In the genomic region with DNA sequence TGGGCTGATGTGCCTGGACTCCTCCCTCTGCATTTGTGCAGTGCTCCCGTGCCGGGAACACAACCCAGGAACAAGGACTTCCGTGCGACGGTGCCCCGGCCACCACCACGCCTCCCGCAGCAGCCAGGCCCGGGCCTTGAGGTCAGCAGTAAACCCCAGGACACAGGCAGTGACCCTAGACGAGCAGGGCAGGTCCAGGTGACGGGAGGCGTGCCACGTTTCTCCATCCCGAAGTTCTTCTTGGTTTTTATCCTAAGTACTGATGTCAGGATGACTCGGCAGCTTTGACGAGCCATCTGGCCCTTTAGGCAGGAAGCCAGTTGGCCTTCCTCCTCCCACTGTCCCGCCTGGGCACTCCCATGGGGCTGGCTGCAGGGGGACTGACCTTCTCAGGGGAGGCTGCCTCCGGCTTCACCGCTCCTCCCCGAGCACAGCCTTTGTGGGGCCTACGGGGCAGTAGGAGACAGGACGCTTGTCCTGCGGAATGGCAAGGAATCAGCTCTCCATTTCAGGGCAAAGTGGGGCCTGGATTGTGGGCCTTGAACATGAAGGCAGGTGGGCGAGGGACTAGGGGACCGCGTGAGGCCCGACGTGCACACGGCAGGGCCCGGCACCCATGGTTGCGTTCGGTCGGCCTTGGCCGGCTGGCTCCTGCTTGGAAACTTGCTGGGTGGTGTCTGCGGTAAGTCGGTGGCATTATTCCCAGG, we compare ENCODE assay signal across 13 cellular contexts.
DNase-seq lines count a peak whose midpoint lies in the region; ATAC-seq, FAIRE-seq and TF ChIP-seq lines count a peak whose summit lies in the region.
"Had no signal": no experiment of that assay in that cellular context is flagged by ENCODE, and none has a peak within 500 bp of the region (broad histone marks: within the 10 kb centered on the region; RNA-seq: fewer than 3 reads in every experiment).

No MANE protein-coding gene starts in this region.

- intact Hi-C loops in naive thymus-derived CD4-positive, alpha-beta T cell (cut with micrococcal nuclease) = no loop called here

- H3K4me1 Mint-ChIP-seq in HFFc6 (ENCODE audit: low read depth) (peaks cover 30% of the 10 kb centered on the region), astrocyte (ENCODE audit: low read depth, unreplicated experiment) (peaks cover 8% of the 10 kb centered on the region)
- H3K4me1 Mint-ChIP-seq in activated T-helper 17 cell treated with anti-CD3 and anti-CD28 coated beads, Interleukin-2, amount 50 U/mL, for 72 hours = peaks cover 9% of the 10 kb centered on the region
- H3K4me1 Mint-ChIP-seq in naive thymus-derived CD4-positive, alpha-beta T cell = peaks cover 9 to 23% (median 12%) of the 10 kb centered on the region in 7 donors

- no peaks in the 10 kb centered on the region for H4K20me1 ChIP-seq in astrocyte (ENCODE audit: insufficient read depth, low read length)

- DNase-seq in AG08395 (ENCODE audit: low spot score) (peak; percentile 86), HFFc6 (peak; percentile 18), astrocyte (ENCODE audit: low read depth) (peak; percentile 58), inferior parietal cortex (ENCODE audit: extremely low spot score) (peak; percentile 23), NCI-H526 treated with DMSO at 0.1 percent for 48 hours (lab: John Stamatoyannopoulos, UW) (no peak), COLO829 (ENCODE audit: low spot score) (no peak)
- no peak for DNase-seq in naive thymus-derived CD4-positive, alpha-beta T cell
- DNase-seq: activated CD4-positive, alpha-beta T cell treated with anti-CD3 and anti-CD28 coated beads, Interleukin-2, amount 50 U/mL, for 48 hours; CD4-positive, alpha-beta memory T cell; NCI-H1092 treated with DMSO at 0.1 percent for 48 hours had no signal

- peaks cover 22% of the 10 kb centered on the region for H3K4me1 ChIP-seq in astrocyte (ENCODE audit: insufficient read depth, low read length)
- H3K4me1 ChIP-seq in naive thymus-derived CD4-positive, alpha-beta T cell (ENCODE audit: control insufficient read depth in 2 of 2, insufficient read depth in 2 of 2, low read length in 2 of 2) = peaks cover 0 to 11% of the 10 kb centered on the region in 2 donors

- H3K79me2 ChIP-seq in astrocyte (ENCODE audit: insufficient read depth, low read length) = no peaks in the 10 kb centered on the region

- peak overlapping the region; percentile 68 for H2AFZ ChIP-seq in astrocyte (ENCODE audit: low read depth, low read length)

- no peak for FAIRE-seq in astrocyte (lab: Jason Lieb, UNC)

- no peak overlapping the region for H3K27ac ChIP-seq in astrocyte (ENCODE audit: low read depth, low read length)
- H3K27ac ChIP-seq in naive thymus-derived CD4-positive, alpha-beta T cell (ENCODE audit: low read depth, low read length) = no peak overlapping the region

- CTCF ChIA-PET in naive thymus-derived CD4-positive, alpha-beta T cell (lab: Charles Lee) = no interaction called here

- H3K9me3 Mint-ChIP-seq in HFFc6 = peaks cover 4% of the 10 kb centered on the region; the same call in 1 of the 2 replicates
- peaks cover 4% of the 10 kb centered on the region for H3K9me3 Mint-ChIP-seq in astrocyte (ENCODE audit: unreplicated experiment)
- no peaks in the 10 kb centered on the region for H3K9me3 Mint-ChIP-seq in activated T-helper 17 cell treated with anti-CD3 and anti-CD28 coated beads, Interleukin-2, amount 50 U/mL, for 72 hours
- peaks cover 0 to 2% (median 0%) of the 10 kb centered on the region in 11 donors for H3K9me3 Mint-ChIP-seq in naive thymus-derived CD4-positive, alpha-beta T cell
- H3K9me3 Mint-ChIP-seq: CD4-positive, alpha-beta memory T cell had no signal

- TF ChIP-seq CTCF in HFFc6 (IDR thresholded peaks at IDR 0.05) = no peak
- TF ChIP-seq CTCF in astrocyte (IDR thresholded peaks at IDR 0.05; ENCODE audit: insufficient read depth, low read depth, low read length) = no peak

- H3K9ac ChIP-seq in astrocyte (ENCODE audit: low read length) = no peak overlapping the region

- H3K4me3 ChIP-seq in astrocyte (ENCODE audit: insufficient read depth, low read depth, low read length) = no peak overlapping the region
- no peak overlapping the region for H3K4me3 ChIP-seq in naive thymus-derived CD4-positive, alpha-beta T cell (ENCODE audit: low read length)

- H3K27ac Mint-ChIP-seq in HFFc6 = peak overlapping the region; percentile 85
- H3K27ac Mint-ChIP-seq in astrocyte (ENCODE audit: unreplicated experiment) = peak overlapping the region; percentile 78
- H3K27ac Mint-ChIP-seq in activated T-helper 17 cell treated with anti-CD3 and anti-CD28 coated beads, Interleukin-2, amount 50 U/mL, for 72 hours = no peak overlapping the region
- no peak overlapping the region for H3K27ac Mint-ChIP-seq in naive thymus-derived CD4-positive, alpha-beta T cell
- H3K27ac Mint-ChIP-seq: CD4-positive, alpha-beta memory T cell had no signal

- POLR2A ChIA-PET in naive thymus-derived CD4-positive, alpha-beta T cell (lab: Charles Lee) = no interaction called here

- peak overlapping the region; percentile 26 for H3K4me2 ChIP-seq in astrocyte (ENCODE audit: low read length)

- H3K36me3 Mint-ChIP-seq in HFFc6 (ENCODE audit: low read depth) (peaks cover 17% of the 10 kb centered on the region), astrocyte (ENCODE audit: low read depth, unreplicated experiment) (peaks cover 7% of the 10 kb centered on the region)
- H3K36me3 Mint-ChIP-seq in activated T-helper 17 cell treated with anti-CD3 and anti-CD28 coated beads, Interleukin-2, amount 50 U/mL, for 72 hours (ENCODE audit: low read depth) = no peaks in the 10 kb centered on the region
- peaks cover 0 to 3% (median 0%) of the 10 kb centered on the region in 5 donors for H3K36me3 Mint-ChIP-seq in naive thymus-derived CD4-positive, alpha-beta T cell
- H3K36me3 Mint-ChIP-seq: CD4-positive, alpha-beta memory T cell had no signal

- H3K9me3 ChIP-seq in astrocyte (ENCODE audit: insufficient read depth, low read depth, low read length) = peaks cover 2% of the 10 kb centered on the region
- no peaks in the 10 kb centered on the region for H3K9me3 ChIP-seq in naive thymus-derived CD4-positive, alpha-beta T cell (ENCODE audit: control insufficient read depth in 2 of 3, low read length in 3 of 3)

- H3K4me3 Mint-ChIP-seq in HFFc6 = no peak overlapping the region
- no peak overlapping the region for H3K4me3 Mint-ChIP-seq in astrocyte (ENCODE audit: unreplicated experiment)
- no peak overlapping the region for H3K4me3 Mint-ChIP-seq in activated T-helper 17 cell treated with anti-CD3 and anti-CD28 coated beads, Interleukin-2, amount 50 U/mL, for 72 hours
- H3K4me3 Mint-ChIP-seq in naive thymus-derived CD4-positive, alpha-beta T cell = no peak overlapping the region
- H3K4me3 Mint-ChIP-seq: CD4-positive, alpha-beta memory T cell had no signal

- H3K27me3 Mint-ChIP-seq in HFFc6 (ENCODE audit: insufficient read depth) (no peaks in the 10 kb centered on the region), astrocyte (ENCODE audit: low read depth, unreplicated experiment) (peaks cover 2% of the 10 kb centered on the region)
- H3K27me3 Mint-ChIP-seq in activated T-helper 17 cell treated with anti-CD3 and anti-CD28 coated beads, Interleukin-2, amount 50 U/mL, for 72 hours = peaks cover 19% of the 10 kb centered on the region
- peaks cover 4 to 26% (median 16%) of the 10 kb centered on the region in 5 donors for H3K27me3 Mint-ChIP-seq in naive thymus-derived CD4-positive, alpha-beta T cell

- no peaks in the 10 kb centered on the region for H3K27me3 ChIP-seq in astrocyte (ENCODE audit: insufficient read depth, low read length)
- no peaks in the 10 kb centered on the region for H3K27me3 ChIP-seq in naive thymus-derived CD4-positive, alpha-beta T cell (ENCODE audit: control insufficient read depth in 2 of 2, insufficient read depth in 2 of 2, low read length in 2 of 2)

- no peak for ATAC-seq in activated T-helper 17 cell treated with anti-CD3 and anti-CD28 coated beads, Interleukin-2, amount 50 U/mL, for 72 hours (replicated peaks)
- ATAC-seq in naive thymus-derived CD4-positive, alpha-beta T cell = no peak
- ATAC-seq: esophagus mucosa, Panc1 had no signal

- H3K36me3 ChIP-seq in astrocyte (ENCODE audit: insufficient read depth, low read length) = no peaks in the 10 kb centered on the region
- no peaks in the 10 kb centered on the region for H3K36me3 ChIP-seq in naive thymus-derived CD4-positive, alpha-beta T cell (ENCODE audit: control insufficient read depth in 2 of 3, insufficient read depth in 3 of 3, low read length in 3 of 3)

Comparison
In these comparisons a context has a peak if more than half of its experiments do, and no peak if none do; other contexts are left out.
1. DNase-seq: peak in AG08395 (single experiment), HFFc6 (single experiment), astrocyte (single experiment) and inferior parietal cortex (single experiment); none in NCI-H526 treated with DMSO at 0.1 percent for 48 hours (single experiment), naive thymus-derived CD4-positive, alpha-beta T cell (0 of 9) and COLO829 (single experiment).
2. H3K27ac Mint-ChIP-seq: peak in HFFc6 (single experiment) and astrocyte (single experiment); none in activated T-helper 17 cell treated with anti-CD3 and anti-CD28 coated beads, Interleukin-2, amount 50 U/mL, for 72 hours (single experiment) and naive thymus-derived CD4-positive, alpha-beta T cell (0 of 9).